In the genomic region with DNA sequence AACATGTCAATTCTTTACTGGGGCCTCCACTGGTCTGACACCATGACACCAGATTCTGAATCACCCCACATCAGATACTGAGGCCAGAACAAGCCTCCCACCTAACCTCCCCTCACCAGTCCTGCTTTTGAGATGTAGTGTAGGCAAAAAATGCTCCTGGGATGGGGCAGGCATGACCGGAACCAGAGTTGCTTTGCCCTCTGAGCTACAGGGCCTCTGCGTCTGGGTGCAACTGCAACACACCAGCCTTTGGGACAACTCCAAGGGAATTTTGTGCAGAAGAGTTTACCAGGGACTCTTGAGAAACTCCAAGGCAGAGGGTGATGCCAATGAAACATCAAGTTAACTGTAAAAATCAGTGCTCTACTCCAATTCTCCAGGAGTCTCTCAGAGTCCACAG, we compare ENCODE assay signal across 23 cellular contexts.
DNase-seq lines count a peak whose midpoint lies in the region; ATAC-seq, FAIRE-seq and TF ChIP-seq lines count a peak whose summit lies in the region.
"Had no signal": no experiment of that assay in that cellular context is flagged by ENCODE, and none has a peak within 500 bp of the region (broad histone marks: within the 10 kb centered on the region; RNA-seq: fewer than 3 reads in every experiment).

No MANE protein-coding gene starts in this region.

- H3K9me3 ChIP-seq in stomach smooth muscle (ENCODE audit: control insufficient read depth in 2 of 2, low read length in 2 of 2) (no peaks in the 10 kb centered on the region), tibial artery (no peaks in the 10 kb centered on the region), mucosa of descending colon (no peaks in the 10 kb centered on the region)

- TF ChIP-seq CTCF in bronchial epithelial cell (IDR thresholded peaks at IDR 0.05; ENCODE audit: insufficient read depth, low read length, severe bottlenecking): no peak
- no peak for TF ChIP-seq CTCF in tibial artery (IDR thresholded peaks at IDR 0.05)
- TF ChIP-seq CTCF in mucosa of descending colon (IDR thresholded peaks at IDR 0.05): no peak

- intact Hi-C loops in tibial artery (cut with DNase I; ENCODE audit: low total_unique reads) (no loop called here), mucosa of descending colon (cut with DNase I, micrococcal nuclease) (no loop called here)

- H3K4me1 ChIP-seq in stomach smooth muscle (ENCODE audit: control insufficient read depth, insufficient read depth, low read length): peaks cover 28% of the 10 kb centered on the region
- H3K4me1 ChIP-seq in tibial artery: peaks cover 0 to 60% (median 51%) of the 10 kb centered on the region in 4 donors
- no peaks in the 10 kb centered on the region for H3K4me1 ChIP-seq in mucosa of descending colon (ENCODE audit: low read depth)

- H3K27ac ChIP-seq in stomach smooth muscle (ENCODE audit: low read length) (peak overlapping the region; percentile 2), tibial artery (peak overlapping the region; percentile 66 to 72)
- H3K27ac ChIP-seq: BLaER1, HL-60 had no signal

- no peaks in the 10 kb centered on the region for H3K27me3 ChIP-seq in bronchial epithelial cell (ENCODE audit: control insufficient read depth, insufficient read depth, low read length)
- H3K27me3 ChIP-seq in stomach smooth muscle (ENCODE audit: control insufficient read depth in 1 of 2, insufficient read depth in 2 of 2, low read length in 2 of 2): no peaks in the 10 kb centered on the region
- H3K27me3 ChIP-seq in tibial artery: no peaks in the 10 kb centered on the region
- H3K27me3 ChIP-seq: BLaER1 had no signal

- H3K4me3 ChIP-seq in bronchial epithelial cell (ENCODE audit: low read depth, low read length) (no peak overlapping the region), stomach smooth muscle (ENCODE audit: low read length in 2 of 2) (no peak overlapping the region), tibial artery (no peak overlapping the region), mucosa of descending colon (no peak overlapping the region)
- H3K4me3 ChIP-seq: BLaER1, GM23338 had no signal

- no peak overlapping the region for H3K9ac ChIP-seq in stomach smooth muscle (ENCODE audit: low read length in 2 of 2)
- H3K9ac ChIP-seq: BLaER1 had no signal

- DNase-seq in bronchial epithelial cell (ENCODE audit: low read depth): no peak
- DNase-seq in epidermal melanocyte (ENCODE audit: insufficient read length, low spot score): peak; percentile 5
- DNase-seq in tibial artery: peak in 1 of 2 donors; percentile 74
- DNase-seq in NCI-H748 treated with DMSO at 0.1 percent for 48 hours (lab: John Stamatoyannopoulos, UW): no peak
- DNase-seq in mucosa of descending colon: no peak
- DNase-seq in stimulated activated CD4-positive, alpha-beta T cell treated with anti-CD3 and anti-CD28 coated beads, Interleukin-1b, Interleukin-23, amount 100 ng/mL, for 48 hours: no peak
- DNase-seq: 8988T; CD4-positive, alpha-beta memory T cell; COR-L47; DMS 273 treated with DMSO at 0.1 percent for 48 hours; DMS53; DND-41; EL; HCEC 1CT; HFFc6 had no signal

- FAIRE-seq in bronchial epithelial cell (lab: Jason Lieb, UNC): peak; percentile 55
- FAIRE-seq: GM12891, GM18507, H54 had no signal

- no peak for ATAC-seq in mucosa of descending colon
- ATAC-seq in HG02870 (IDR thresholded peaks at IDR 0.05; ENCODE audit: unreplicated experiment): no peak
- ATAC-seq: GM23338 had no signal

- H3K36me3 ChIP-seq in bronchial epithelial cell (ENCODE audit: control insufficient read depth, insufficient read depth, low read length) (peaks cover 13% of the 10 kb centered on the region), stomach smooth muscle (ENCODE audit: control insufficient read depth in 2 of 2, insufficient read depth in 2 of 2, low read length in 2 of 2) (peaks cover 3 to 17% of the 10 kb centered on the region in 2 donors), tibial artery (peaks cover 0 to 28% (median 0%) of the 10 kb centered on the region in 3 donors), mucosa of descending colon (ENCODE audit: low read depth) (no peaks in the 10 kb centered on the region)
